In the genomic region with DNA sequence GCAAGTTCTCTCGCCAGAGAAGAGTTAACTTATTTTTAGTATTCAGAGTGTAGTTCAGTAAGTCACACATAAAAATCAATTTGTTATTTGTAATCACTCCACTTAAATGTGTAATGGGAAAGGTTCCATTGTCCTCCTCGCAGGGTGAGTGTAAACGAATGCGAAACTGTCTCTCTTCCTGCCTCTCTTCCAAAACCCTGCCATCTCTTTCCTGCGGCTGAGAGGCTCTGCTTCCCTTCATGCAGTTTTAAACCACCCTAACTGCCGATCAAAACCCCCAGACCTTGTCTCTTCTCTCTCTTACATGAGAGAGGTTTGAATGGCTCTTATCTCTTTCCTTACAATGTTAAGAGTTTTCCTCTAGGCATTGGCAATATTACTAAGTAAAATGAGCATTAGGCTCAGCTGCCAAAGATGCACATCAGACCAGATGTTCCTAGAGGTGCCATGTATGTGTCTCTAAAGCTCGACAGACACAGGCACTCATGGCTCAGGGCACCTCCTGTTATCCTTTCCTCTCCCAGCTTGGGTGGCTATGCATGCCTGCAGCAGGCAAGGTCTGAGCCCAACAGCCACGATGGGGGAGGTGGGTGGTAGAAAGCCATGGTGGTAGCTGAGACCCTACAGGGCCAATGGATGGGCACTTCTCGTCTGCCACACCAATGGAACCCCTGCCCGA, we compare ENCODE assay signal across 15 cellular contexts.
A peak's percentile ranks its signal among the peaks of the same experiment; 100 is the strongest.
DNase-seq lines count a peak whose midpoint lies in the region; ATAC-seq, FAIRE-seq and TF ChIP-seq lines count a peak whose summit lies in the region.
"Had no signal": no experiment of that assay in that cellular context is flagged by ENCODE, and none has a peak within 500 bp of the region (broad histone marks: within the 10 kb centered on the region; RNA-seq: fewer than 3 reads in every experiment).

No MANE protein-coding gene starts in this region.

- no peaks in the 10 kb centered on the region for H3K27me3 Mint-ChIP-seq in activated CD4-positive, alpha-beta T cell treated with anti-CD3 and anti-CD28 coated beads, Interleukin-2, amount 10 ng/mL, durations not matched to agents 24 days and 14 days
- H3K27me3 Mint-ChIP-seq: activated CD4-positive, alpha-beta memory T cell treated with anti-CD3 and anti-CD28 coated beads, Interleukin-2, amount 10 ng/mL, durations not matched to agents 7 days and 5 days had no signal

- no peak for TF ChIP-seq RAD21 in K562 (CRISPR knock-in tag; conservative IDR thresholded peaks at IDR 0.05 in 1 of 2, IDR thresholded peaks at IDR 0.05 in 1 of 2)

- no peak overlapping the region for H4K91ac ChIP-seq in trophoblast cell (ENCODE audit: low read depth, low read length)

- FAIRE-seq in K562 (lab: Jason Lieb, UNC): no peak
- no peak for FAIRE-seq in urothelium cell line (lab: Jason Lieb, UNC)

- POLR2A ChIA-PET in K562 (lab: Yijun Ruan, JAX): interaction anchor here (0.9 to 1.4 kb wide), 3 partner anchors 9 to 33 kb away, joined by 3 to 4 read pairs (median 3); no protein-coding TSS in a partner anchor

- no TSS peak for BruUV-seq in K562 (replicated peaks; lab: Mats Ljungman, UMichigan)

- H3K79me1 ChIP-seq in trophoblast cell (ENCODE audit: low read length): no peaks in the 10 kb centered on the region

- no peaks in the 10 kb centered on the region; the same call in 2 of the 3 replicates for H3K36me3 ChIP-seq in K562 (ENCODE audit: control insufficient read depth, insufficient read depth, low read length)
- H3K36me3 ChIP-seq in trophoblast cell (ENCODE audit: control insufficient read depth in 1 of 2, insufficient read depth in 2 of 2, low read length in 2 of 2): no peaks in the 10 kb centered on the region
- H3K36me3 ChIP-seq: gastrocnemius medialis, upper lobe of left lung had no signal

- H2AFZ ChIP-seq in K562 (ENCODE audit: low read depth, low read length) (no peak overlapping the region), trophoblast cell (ENCODE audit: insufficient read depth, low read length, poor library complexity) (peak overlapping the region; percentile 30)

- no peak overlapping the region for H2BK120ac ChIP-seq in trophoblast cell (ENCODE audit: insufficient read depth, low read length, poor library complexity)

- peaks cover 9% of the 10 kb centered on the region for H3K9me1 ChIP-seq in K562 (ENCODE audit: control insufficient read depth, insufficient read depth, low read length)

- H3K4me1 ChIP-seq in K562 (replicated peaks in 1 of 2; ENCODE audit: control insufficient read depth in 2 of 2, insufficient read depth in 2 of 2, low read length in 2 of 2) (peaks cover 19 to 43% of the 10 kb centered on the region in 2 experiments; a peak in 4 of 5 replicates), trophoblast cell (ENCODE audit: control insufficient read depth in 1 of 2, insufficient read depth in 2 of 2, low read length in 2 of 2) (peaks cover under 1 to 9% of the 10 kb centered on the region in 2 experiments)

- in situ Hi-C loops in K562 (cut with MboI): no loop called here

- peaks cover 22% of the 10 kb centered on the region for H3K36me3 Mint-ChIP-seq in activated CD4-positive, alpha-beta T cell treated with anti-CD3 and anti-CD28 coated beads, Interleukin-2, amount 10 ng/mL, durations not matched to agents 24 days and 14 days (ENCODE audit: low read depth)

- no peak overlapping the region for H2BK12ac ChIP-seq in trophoblast cell (ENCODE audit: low read length)

- intact Hi-C loops in activated CD4-positive, alpha-beta T cell treated with anti-CD3 and anti-CD28 coated beads, Interleukin-2, amount 10 ng/mL, durations not matched to agents 24 days and 14 days (cut with micrococcal nuclease): loop anchor here (5.0 kb wide), 1 partner anchor 35 kb away; no protein-coding TSS in a partner anchor
- intact Hi-C loops in K562 (cut with micrococcal nuclease): loop anchor here (5.0 kb wide), 1 partner anchor 85 kb away; no protein-coding TSS in a partner anchor

- H4K8ac ChIP-seq in trophoblast cell (ENCODE audit: low read depth, low read length): no peak overlapping the region

- peak overlapping the region; percentile 59 for H3K4me3 Mint-ChIP-seq in activated CD4-positive, alpha-beta T cell treated with anti-CD3 and anti-CD28 coated beads, Interleukin-2, amount 10 ng/mL, durations not matched to agents 24 days and 14 days
- H3K4me3 Mint-ChIP-seq: activated CD4-positive, alpha-beta memory T cell treated with anti-CD3 and anti-CD28 coated beads, Interleukin-2, amount 10 ng/mL, durations not matched to agents 7 days and 5 days had no signal

- H3K4me1 Mint-ChIP-seq in activated CD4-positive, alpha-beta T cell treated with anti-CD3 and anti-CD28 coated beads, Interleukin-2, amount 10 ng/mL, durations not matched to agents 24 days and 14 days: peaks cover 64% of the 10 kb centered on the region

- H3K9me3 ChIP-seq in K562 (replicated peaks; ENCODE audit: control insufficient read depth, insufficient read depth, low read depth, low read length) (no peaks in the 10 kb centered on the region), trophoblast cell (ENCODE audit: insufficient read depth, low read depth, low read length) (no peaks in the 10 kb centered on the region)
- H3K9me3 ChIP-seq: gastrocnemius medialis, upper lobe of left lung had no signal

- H3K4me2 ChIP-seq in K562 (ENCODE audit: insufficient read depth, low read length) (peak overlapping the region; percentile 35; the same call in 1 of the 2 replicates), trophoblast cell (ENCODE audit: low read length) (no peak overlapping the region)

- H3K18ac ChIP-seq in trophoblast cell (ENCODE audit: low read length): no peak overlapping the region

- TF ChIP-seq EP300 in K562 (IDR thresholded peaks at IDR 0.05; ENCODE audit: low read length): no peak

- 47% methylated on average over 10 of the region's 10 CpGs for WGBS in K562 (ENCODE audit: insufficient coverage, low coverage, missing lambda C conversion rate)
- no CpG with 5 or more reads among the region's 10 CpGs for WGBS in trophoblast cell (ENCODE audit: extremely low coverage, insufficient coverage, insufficient read length)

- H3K79me2 ChIP-seq in K562 (ENCODE audit: control insufficient read depth, insufficient read depth, low read length) (peaks cover 94% of the 10 kb centered on the region), trophoblast cell (ENCODE audit: control insufficient read depth, insufficient read depth, low read length, poor library complexity) (peaks cover 3% of the 10 kb centered on the region)

- H3K23ac ChIP-seq in trophoblast cell (ENCODE audit: low read length): no peak overlapping the region

- H2AK5ac ChIP-seq in trophoblast cell (ENCODE audit: low read length): no peak overlapping the region

- no peak overlapping the region for H3K27ac ChIP-seq in K562 (ENCODE audit: extremely low read depth, low read depth, low read length)
- H3K27ac ChIP-seq in trophoblast cell (ENCODE audit: low read depth, low read length): no peak overlapping the region
- H3K27ac ChIP-seq: gastrocnemius medialis, upper lobe of left lung had no signal

- CTCF ChIA-PET in K562 (lab: Yijun Ruan, JAX; ENCODE audit: low intra/inter-chr PET ratio): no interaction called here

- peaks cover 61% of the 10 kb centered on the region for H4K20me1 ChIP-seq in K562 (replicated peaks; ENCODE audit: control insufficient read depth, insufficient read depth, low read length)

- no peak overlapping the region for H3K14ac ChIP-seq in trophoblast cell (ENCODE audit: low read length)

- DNase-seq in activated CD4-positive, alpha-beta T cell treated with anti-CD3 and anti-CD28 coated beads, Interleukin-2, amount 10 ng/mL, durations not matched to agents 24 days and 14 days: no peak
- DNase-seq in activated CD4-positive, alpha-beta T cell treated with anti-CD3 and anti-CD28 coated beads, Interleukin-2, amount 50 U/mL, for 48 hours: no peak
- peak; percentile 60 to 87 for DNase-seq in NCI-H524 (lab: John Stamatoyannopoulos, UW)
- DNase-seq in K562 (ENCODE audit: extremely low read depth in 1 of 4, low spot score in 3 of 4): no peak
- no peak for DNase-seq in trophoblast cell
- no peak for DNase-seq in urothelium cell line (ENCODE audit: low spot score)
- DNase-seq: activated CD4-positive, alpha-beta memory T cell treated with anti-CD3 and anti-CD28 coated beads, Interleukin-2, amount 10 ng/mL, durations not matched to agents 7 days and 5 days; anterior cingulate cortex; DMS79; gastrocnemius medialis; H7; NCI-H1436; upper lobe of left lung had no signal

- H3K9me3 Mint-ChIP-seq in activated CD4-positive, alpha-beta T cell treated with anti-CD3 and anti-CD28 coated beads, Interleukin-2, amount 10 ng/mL, durations not matched to agents 24 days and 14 days: no peaks in the 10 kb centered on the region
- H3K9me3 Mint-ChIP-seq: activated CD4-positive, alpha-beta memory T cell treated with anti-CD3 and anti-CD28 coated beads, Interleukin-2, amount 10 ng/mL, durations not matched to agents 7 days and 5 days had no signal

- TF ChIP-seq CTCF in K562 (IDR thresholded peaks at IDR 0.05 in 2 of 3, conservative IDR thresholded peaks at IDR 0.05 in 1 of 3; ENCODE audit: insufficient read depth in 2 of 3, low read depth in 1 of 3, low read length in 3 of 3): no peak

- no peak for TF ChIP-seq POLR2A in K562 (conservative IDR thresholded peaks at IDR 0.05)

- ATAC-seq in K562: peak; percentile 6; the same call in 2 of the 3 replicates
- no peak for ATAC-seq in HG02885 (IDR thresholded peaks at IDR 0.05; ENCODE audit: poor library complexity, unreplicated experiment)
- ATAC-seq in GM18511 (IDR thresholded peaks at IDR 0.05; ENCODE audit: unreplicated experiment): no peak
- ATAC-seq: gastrocnemius medialis had no signal

- H3K4me3 ChIP-seq in K562: no peak overlapping the region
- H3K4me3 ChIP-seq in trophoblast cell (ENCODE audit: low read depth, low read length): no peak overlapping the region
- H3K4me3 ChIP-seq: gastrocnemius medialis, upper lobe of left lung had no signal

- H3K27me3 ChIP-seq in K562 (ENCODE audit: control insufficient read depth in 2 of 2, insufficient read depth in 2 of 2, low read length in 2 of 2) (no peaks in the 10 kb centered on the region), trophoblast cell (ENCODE audit: insufficient read depth, low read length) (no peaks in the 10 kb centered on the region)
- H3K27me3 ChIP-seq: gastrocnemius medialis, upper lobe of left lung had no signal

- peak overlapping the region; percentile 65 for H3K27ac Mint-ChIP-seq in activated CD4-positive, alpha-beta T cell treated with anti-CD3 and anti-CD28 coated beads, Interleukin-2, amount 10 ng/mL, durations not matched to agents 24 days and 14 days
- H3K27ac Mint-ChIP-seq: activated CD4-positive, alpha-beta memory T cell treated with anti-CD3 and anti-CD28 coated beads, Interleukin-2, amount 10 ng/mL, durations not matched to agents 7 days and 5 days had no signal

- H3K9ac ChIP-seq in K562 (ENCODE audit: insufficient read depth in 1 of 2, low read depth in 2 of 2, low read length in 2 of 2) (peak overlapping the region in 1 of 2 experiments; percentile 53; a peak in 1 of 4 replicates), trophoblast cell (ENCODE audit: low read length) (no peak overlapping the region)

- no peak overlapping the region for H2BK5ac ChIP-seq in trophoblast cell (ENCODE audit: low read depth, low read length, poor library complexity)

- no peak overlapping the region for H3K4ac ChIP-seq in trophoblast cell (ENCODE audit: low read depth, low read length)

- H4K12ac ChIP-seq in trophoblast cell (ENCODE audit: low read depth, low read length): no peak overlapping the region

TF ChIP-seq in K562, 482 proteins besides CTCF, POLR2A, EP300 and RAD21 (continues in another document):
- 0 out of 4 replicates have a peak, but pooled peaks of 1 of the 2 experiments have one; percentile 33 for TF ChIP-seq TEAD1 (CRISPR knock-in tag; IDR thresholded peaks at IDR 0.05)

Comparison
In these comparisons a context has a peak if more than half of its experiments do, and no peak if none do; other contexts are left out.
1. DNase-seq: peak in NCI-H524 (2 of 2); none in activated CD4-positive, alpha-beta T cell treated with anti-CD3 and anti-CD28 coated beads, Interleukin-2, amount 10 ng/mL, durations not matched to agents 24 days and 14 days (single experiment), activated CD4-positive, alpha-beta T cell treated with anti-CD3 and anti-CD28 coated beads, Interleukin-2, amount 50 U/mL, for 48 hours (0 of 2), K562 (0 of 4), trophoblast cell (0 of 2) and urothelium cell line (single experiment).